ENCODE assay signal across 8 cellular contexts in the genomic region with DNA sequence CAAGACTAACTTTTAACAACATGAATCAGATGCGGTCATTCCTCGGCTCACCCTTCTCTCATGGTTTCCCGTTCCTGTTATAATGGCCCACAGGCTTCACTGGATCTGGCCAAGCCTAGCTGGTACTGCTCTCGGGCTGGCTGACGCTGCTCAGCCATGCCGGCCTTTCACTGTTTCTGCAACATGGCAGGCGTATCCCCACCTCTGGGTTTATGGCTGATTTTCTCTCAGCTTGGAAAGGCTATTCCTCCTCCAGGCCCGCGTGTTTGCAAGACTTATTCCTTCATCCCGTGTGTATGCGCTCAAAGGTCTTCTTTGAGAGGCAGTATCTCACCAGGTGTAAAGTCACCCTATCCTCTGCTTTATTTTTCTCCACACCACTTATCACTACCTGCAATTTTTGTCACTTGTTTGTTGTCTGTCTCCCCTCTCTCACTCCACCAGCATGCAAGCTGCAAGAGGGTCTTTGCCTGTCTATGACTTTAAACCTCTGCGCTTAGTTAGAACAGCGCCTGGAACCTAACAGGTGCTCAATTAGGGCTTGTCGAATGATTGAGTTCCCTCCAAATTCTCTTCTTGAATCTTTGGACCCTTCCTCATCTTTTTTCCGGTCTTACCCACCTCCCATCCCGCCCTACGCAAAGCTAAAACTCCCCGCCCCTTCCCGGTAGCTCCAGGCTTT. TPM values are rescaled to one million over a fixed set of nuclear protein-coding genes. Genes with fewer than 3 reads are reported as not detected.
DNase-seq lines count a peak whose midpoint lies in the region; ATAC-seq and TF ChIP-seq lines count a peak whose summit lies in the region.

No MANE protein-coding gene starts in this region.

- ATAC-seq in mucosa of descending colon (no peak), HG02970 (IDR thresholded peaks at IDR 0.05; ENCODE audit: low FRiP score, unreplicated experiment) (no peak), GM21717 (IDR thresholded peaks at IDR 0.05; ENCODE audit: unreplicated experiment) (no peak)

- H3K9me3 Mint-ChIP-seq in activated CD4-positive, alpha-beta T cell treated with anti-CD3 and anti-CD28 coated beads, Interleukin-2, amount 10 ng/mL, durations not matched to agents 7 days and 5 days: peaks cover 9% of the 10 kb centered on the region

- no peak for TF ChIP-seq POLR2A in breast epithelium (IDR thresholded peaks at IDR 0.05)

- no peaks in the 10 kb centered on the region for H3K4me1 ChIP-seq in breast epithelium
- peaks cover 23% of the 10 kb centered on the region for H3K4me1 ChIP-seq in mucosa of descending colon (ENCODE audit: low read depth)

- H3K4me1 Mint-ChIP-seq in activated CD4-positive, alpha-beta T cell treated with anti-CD3 and anti-CD28 coated beads, Interleukin-2, amount 10 ng/mL, durations not matched to agents 7 days and 5 days: peaks cover 74% of the 10 kb centered on the region

- peak overlapping the region; percentile 94 for H3K27ac Mint-ChIP-seq in activated CD4-positive, alpha-beta T cell treated with anti-CD3 and anti-CD28 coated beads, Interleukin-2, amount 10 ng/mL, durations not matched to agents 7 days and 5 days

- no peaks in the 10 kb centered on the region for H3K27me3 ChIP-seq in breast epithelium

- H3K4me3 ChIP-seq in breast epithelium: peak overlapping the region; percentile 78 to 97 (median 86)
- H3K4me3 ChIP-seq in mucosa of descending colon: no peak overlapping the region

- peak overlapping the region; percentile 76 for H3K4me3 Mint-ChIP-seq in activated CD4-positive, alpha-beta T cell treated with anti-CD3 and anti-CD28 coated beads, Interleukin-2, amount 10 ng/mL, durations not matched to agents 7 days and 5 days

- H3K27me3 Mint-ChIP-seq in activated CD4-positive, alpha-beta T cell treated with anti-CD3 and anti-CD28 coated beads, Interleukin-2, amount 10 ng/mL, durations not matched to agents 7 days and 5 days: no peaks in the 10 kb centered on the region

- H3K9me3 ChIP-seq in breast epithelium: no peaks in the 10 kb centered on the region
- no peaks in the 10 kb centered on the region for H3K9me3 ChIP-seq in mucosa of descending colon

- intact Hi-C loops in breast epithelium (cut with DNase I; ENCODE audit: low total_unique reads) (no loop called here), mucosa of descending colon (cut with DNase I, micrococcal nuclease) (no loop called here)

- POLR2A ChIA-PET in activated CD4-positive, alpha-beta T cell treated with anti-CD3 and anti-CD28 coated beads, Interleukin-2, amount 10 ng/mL, durations not matched to agents 7 days and 5 days (lab: Charles Lee): no interaction called here

- H3K36me3 ChIP-seq in breast epithelium: no peaks in the 10 kb centered on the region
- H3K36me3 ChIP-seq in mucosa of descending colon (ENCODE audit: low read depth): no peaks in the 10 kb centered on the region

- CTCF ChIA-PET in activated CD4-positive, alpha-beta T cell treated with anti-CD3 and anti-CD28 coated beads, Interleukin-2, amount 10 ng/mL, durations not matched to agents 7 days and 5 days (lab: Charles Lee): interaction anchor here (1.5 to 3.3 kb wide), 3 partner anchors 13 to 111 kb away, joined by 3 to 16 read pairs (median 15); no protein-coding TSS in a partner anchor

- peak overlapping the region; percentile 97 to 98 for H3K27ac ChIP-seq in breast epithelium

- no peak for DNase-seq in activated CD4-positive, alpha-beta T cell treated with anti-CD3 and anti-CD28 coated beads, Interleukin-2, amount 10 ng/mL, durations not matched to agents 7 days and 5 days
- DNase-seq in activated CD4-positive, alpha-beta T cell treated with anti-CD3 and anti-CD28 coated beads for 48 hours: no peak
- DNase-seq in HuH-7.5 (ENCODE audit: low spot score) (peak; percentile 30), breast epithelium (ENCODE audit: low spot score in 2 of 2) (no peak), mucosa of descending colon (peak in 2 of 3 donors; percentile 42 to 49), NCI-H1092 (lab: John Stamatoyannopoulos, UW) (no peak)

- peaks cover 40% of the 10 kb centered on the region for H3K36me3 Mint-ChIP-seq in activated CD4-positive, alpha-beta T cell treated with anti-CD3 and anti-CD28 coated beads, Interleukin-2, amount 10 ng/mL, durations not matched to agents 7 days and 5 days (ENCODE audit: low read depth)

- no peak for TF ChIP-seq CTCF in breast epithelium (IDR thresholded peaks at IDR 0.05)
- no peak for TF ChIP-seq CTCF in mucosa of descending colon (IDR thresholded peaks at IDR 0.05)

RNA-seq across cellular contexts. Expression of gene RAP1A, which starts 0.5 kb away (rescaled TPM):
- 100 to 1,000 TPM; 128 to 130 TPM for total RNA-seq in activated CD4-positive, alpha-beta T cell treated with anti-CD3 and anti-CD28 coated beads, Interleukin-2, amount 10 ng/mL, durations not matched to agents 7 days and 5 days
- total RNA-seq in breast epithelium (10 to 100 TPM; 45.9 to 72.8 (median 54.9) TPM), mucosa of descending colon (100 to 1,000 TPM in 1 of 3 donors, 10 to 100 TPM in 2; 84.4 to 272 (median 95.4) TPM)

Comparison
In these comparisons a context has a peak if more than half of its experiments do, and no peak if none do; other contexts are left out.
1. DNase-seq: peak in HuH-7.5 (single experiment) and mucosa of descending colon (2 of 3); none in activated CD4-positive, alpha-beta T cell treated with anti-CD3 and anti-CD28 coated beads, Interleukin-2, amount 10 ng/mL, durations not matched to agents 7 days and 5 days (single experiment), activated CD4-positive, alpha-beta T cell treated with anti-CD3 and anti-CD28 coated beads for 48 hours (single experiment), breast epithelium (0 of 2) and NCI-H1092 (single experiment).